In the genomic region with DNA sequence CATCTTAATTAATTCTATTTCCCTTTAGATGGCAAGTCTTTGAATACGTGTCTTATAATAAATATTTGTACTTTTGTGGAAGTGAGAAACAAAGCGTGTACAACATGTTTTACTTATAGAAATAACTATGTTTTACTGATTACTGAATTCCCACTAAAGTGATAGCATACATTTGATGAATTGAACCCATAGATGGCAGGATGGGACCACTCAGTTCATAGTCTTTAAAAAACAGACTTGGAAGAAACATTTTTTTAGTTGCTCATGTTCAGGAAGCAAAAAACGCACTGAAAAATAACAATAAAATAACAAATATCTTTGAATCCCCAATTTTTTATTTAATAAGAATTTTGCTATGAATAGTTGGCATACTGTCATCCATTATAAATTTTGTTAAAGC, we compare ENCODE assay signal across 8 cellular contexts.
DNase-seq lines count a peak whose midpoint lies in the region; ATAC-seq and TF ChIP-seq lines count a peak whose summit lies in the region.

No MANE protein-coding gene starts in this region.

- H3K27ac Mint-ChIP-seq in neural crest cell (ENCODE audit: unreplicated experiment) (no peak overlapping the region), nephron progenitor cell (no peak overlapping the region)

- no peaks in the 10 kb centered on the region for H3K9me3 Mint-ChIP-seq in neural crest cell
- no peaks in the 10 kb centered on the region for H3K9me3 Mint-ChIP-seq in nephron progenitor cell

- H3K27me3 Mint-ChIP-seq in neural crest cell (ENCODE audit: low read depth), result no peaks in the 10 kb centered on the region
- no peaks in the 10 kb centered on the region for H3K27me3 Mint-ChIP-seq in nephron progenitor cell (ENCODE audit: low read depth, poor library complexity)

- H3K36me3 Mint-ChIP-seq in neural crest cell (ENCODE audit: low read depth) (no peaks in the 10 kb centered on the region), nephron progenitor cell (ENCODE audit: low read depth) (no peaks in the 10 kb centered on the region)

- no peaks in the 10 kb centered on the region for H3K9me3 ChIP-seq in gastroesophageal sphincter

- no peaks in the 10 kb centered on the region for H3K36me3 ChIP-seq in gastroesophageal sphincter

- DNase-seq in ELR (ENCODE audit: low read depth) (peak; percentile 27), NCI-H2029 (lab: John Stamatoyannopoulos, UW) (peak; percentile 32), dedifferentiated amniotic fluid mesenchymal stem cell (ENCODE audit: extremely low spot score) (peak; percentile 71), neural crest cell (ENCODE audit: low read depth, low spot score) (no peak), nephron progenitor cell (no peak)

- 45 to 53% methylated on average over 3 of the region's 3 CpGs for WGBS in gastroesophageal sphincter (ENCODE audit: low coverage in 1 of 2), 2 donors

- H3K4me1 Mint-ChIP-seq in neural crest cell (no peaks in the 10 kb centered on the region), nephron progenitor cell (peaks cover 12% of the 10 kb centered on the region)

- TF ChIP-seq CTCF in neural crest cell (conservative IDR thresholded peaks at IDR 0.05) (peak; percentile 60), nephron progenitor cell (IDR thresholded peaks at IDR 0.05) (no peak), gastroesophageal sphincter (IDR thresholded peaks at IDR 0.05) (peak in 2 of 4 experiments; percentile 23 to 37)

- H3K4me3 Mint-ChIP-seq in neural crest cell (no peak overlapping the region), nephron progenitor cell (no peak overlapping the region)

- ATAC-seq in GM18498 (IDR thresholded peaks at IDR 0.05; ENCODE audit: unreplicated experiment) (no peak), HG02884 (IDR thresholded peaks at IDR 0.05; ENCODE audit: unreplicated experiment) (no peak), gastroesophageal sphincter (no peak)

- no peak overlapping the region for H3K4me3 ChIP-seq in gastroesophageal sphincter

- no peak for TF ChIP-seq EP300 in gastroesophageal sphincter (IDR thresholded peaks at IDR 0.05)

- no peaks in the 10 kb centered on the region for H3K27me3 ChIP-seq in gastroesophageal sphincter

- H3K4me1 ChIP-seq in gastroesophageal sphincter, result peaks cover 0 to 4% (median 0%) of the 10 kb centered on the region in 3 donors

- no peak overlapping the region for H3K27ac ChIP-seq in gastroesophageal sphincter

- TF ChIP-seq POLR2A in gastroesophageal sphincter (IDR thresholded peaks at IDR 0.05), result no peak

Comparison
In these comparisons a context has a peak if more than half of its experiments do, and no peak if none do; other contexts are left out.
1. DNase-seq: peak in ELR (single experiment), NCI-H2029 (single experiment) and dedifferentiated amniotic fluid mesenchymal stem cell (single experiment); none in neural crest cell (single experiment) and nephron progenitor cell (single experiment).